9 cellular contexts compared by ENCODE assay signal in the genomic region with DNA sequence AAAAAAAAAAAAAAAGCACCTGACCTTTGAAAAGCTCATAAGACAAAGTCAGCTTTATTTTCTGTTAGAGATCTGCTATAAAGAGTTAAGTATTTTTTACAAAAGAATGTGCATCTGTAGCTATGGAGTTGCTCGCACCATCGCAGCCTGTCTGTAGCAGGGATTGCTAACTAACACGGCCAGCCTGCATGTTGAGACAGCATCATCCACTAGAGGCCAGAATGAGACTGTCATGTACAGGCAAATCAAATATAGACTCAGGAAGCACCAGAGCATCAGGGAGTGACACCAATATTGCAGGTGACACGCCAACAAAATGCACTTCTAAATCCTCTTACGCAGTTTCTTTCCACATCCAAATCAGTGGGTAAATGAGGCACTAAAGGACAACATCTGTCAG.
DNase-seq lines count a peak whose midpoint lies in the region; TF ChIP-seq lines count a peak whose summit lies in the region.
"Had no signal": no experiment of that assay in that cellular context is flagged by ENCODE, and none has a peak within 500 bp of the region (broad histone marks: within the 10 kb centered on the region; RNA-seq: fewer than 3 reads in every experiment).

No MANE protein-coding gene starts in this region.

- no peak overlapping the region for H3K9ac ChIP-seq in Loucy (ENCODE audit: low read depth, low read length, poor library complexity, severe bottlenecking)

- H4K20me1 ChIP-seq in Loucy (ENCODE audit: insufficient read depth, low read length, poor library complexity, severe bottlenecking): no peaks in the 10 kb centered on the region

- peak; percentile 58 for DNase-seq in DMS153 treated with DMSO at 0.1 percent for 48 hours (lab: John Stamatoyannopoulos, UW; ENCODE audit: unreplicated experiment)
- peak; percentile 46 for DNase-seq in SW480 (ENCODE audit: low spot score)
- peak; percentile 41 for DNase-seq in glomerular visceral epithelial cell (ENCODE audit: extremely low spot score)
- DNase-seq in progenitor cell of endocrine pancreas (ENCODE audit: low spot score, unreplicated experiment): no peak
- DNase-seq in immature natural killer cell: no peak
- no peak for DNase-seq in activated T-helper 1 cell treated with anti-CD3 and anti-CD28 coated beads, Interleukin-12 subunit alpha, Interleukin-12 subunit beta, Interleukin-2, Interleukin-4 antibody, amounts not matched to agents 30 ng/mL and 10 ng/mL and 1 ng/mL, durations not matched to agents 14 hours and 24 hours and 36 hours (ENCODE audit: low spot score)
- DNase-seq in activated T-cell treated with anti-CD3 and anti-CD28 coated beads, Interleukin-2, amount 50 U/mL, for 48 hours: no peak

- H3K27ac Mint-ChIP-seq in progenitor cell of endocrine pancreas (no peak overlapping the region), immature natural killer cell (no peak overlapping the region)
- H3K27ac Mint-ChIP-seq in activated T-helper 1 cell treated with anti-CD3 and anti-CD28 coated beads, Interleukin-12 subunit alpha, Interleukin-12 subunit beta, Interleukin-2, Interleukin-4 antibody, amounts not matched to agents 30 ng/mL and 10 ng/mL and 1 ng/mL, durations not matched to agents 14 hours and 24 hours and 36 hours: no peak overlapping the region

- TF ChIP-seq CTCF in Loucy (conservative IDR thresholded peaks at IDR 0.05; ENCODE audit: low read length) (peak; percentile 75), progenitor cell of endocrine pancreas (IDR thresholded peaks at IDR 0.05; ENCODE audit: unreplicated experiment) (peak; percentile 61)

- no peak overlapping the region for H3K4me3 ChIP-seq in Loucy (ENCODE audit: low read length, poor library complexity, severe bottlenecking)
- H3K4me3 ChIP-seq: HAP-1 had no signal

- intact Hi-C loops in activated T-helper 1 cell treated with anti-CD3 and anti-CD28 coated beads, Interleukin-12 subunit alpha, Interleukin-12 subunit beta, Interleukin-2, Interleukin-4 antibody, amounts not matched to agents 30 ng/mL and 10 ng/mL and 1 ng/mL, durations not matched to agents 14 hours and 24 hours and 36 hours (cut with micrococcal nuclease): no loop called here

- H3K27me3 ChIP-seq in Loucy (ENCODE audit: insufficient read depth, low read length, poor library complexity, severe bottlenecking): no peaks in the 10 kb centered on the region

- no peaks in the 10 kb centered on the region for H3K9me2 ChIP-seq in Loucy (replicated peaks; ENCODE audit: low read depth, low read length)

- H3K36me3 ChIP-seq in Loucy (ENCODE audit: insufficient read depth, low read length): no peaks in the 10 kb centered on the region
- H3K36me3 ChIP-seq: HAP-1 had no signal

- no peak overlapping the region for H3K4me2 ChIP-seq in Loucy (ENCODE audit: low read depth, low read length, poor library complexity, severe bottlenecking)

- H3K27me3 Mint-ChIP-seq in progenitor cell of endocrine pancreas (peaks cover 5% of the 10 kb centered on the region), immature natural killer cell (ENCODE audit: low read depth in 3 of 3) (peaks cover 0 to 7% (median 4%) of the 10 kb centered on the region in 3 donors)
- H3K27me3 Mint-ChIP-seq in activated T-helper 1 cell treated with anti-CD3 and anti-CD28 coated beads, Interleukin-12 subunit alpha, Interleukin-12 subunit beta, Interleukin-2, Interleukin-4 antibody, amounts not matched to agents 30 ng/mL and 10 ng/mL and 1 ng/mL, durations not matched to agents 14 hours and 24 hours and 36 hours (ENCODE audit: insufficient read depth): no peaks in the 10 kb centered on the region

- no peaks in the 10 kb centered on the region for H3K79me2 ChIP-seq in Loucy (ENCODE audit: insufficient read depth, low read length)

- H3K36me3 Mint-ChIP-seq in progenitor cell of endocrine pancreas (ENCODE audit: insufficient read depth): no peaks in the 10 kb centered on the region
- no peaks in the 10 kb centered on the region for H3K36me3 Mint-ChIP-seq in immature natural killer cell
- H3K36me3 Mint-ChIP-seq in activated T-helper 1 cell treated with anti-CD3 and anti-CD28 coated beads, Interleukin-12 subunit alpha, Interleukin-12 subunit beta, Interleukin-2, Interleukin-4 antibody, amounts not matched to agents 30 ng/mL and 10 ng/mL and 1 ng/mL, durations not matched to agents 14 hours and 24 hours and 36 hours (ENCODE audit: low read depth): no peaks in the 10 kb centered on the region

- H3K4me1 Mint-ChIP-seq in progenitor cell of endocrine pancreas (ENCODE audit: low read depth) (peaks cover 15% of the 10 kb centered on the region), immature natural killer cell (no peaks in the 10 kb centered on the region)
- H3K4me1 Mint-ChIP-seq in activated T-helper 1 cell treated with anti-CD3 and anti-CD28 coated beads, Interleukin-12 subunit alpha, Interleukin-12 subunit beta, Interleukin-2, Interleukin-4 antibody, amounts not matched to agents 30 ng/mL and 10 ng/mL and 1 ng/mL, durations not matched to agents 14 hours and 24 hours and 36 hours (ENCODE audit: low read depth): no peaks in the 10 kb centered on the region

- H3K9me3 ChIP-seq in Loucy (ENCODE audit: insufficient read depth, low read depth, low read length): no peaks in the 10 kb centered on the region
- H3K9me3 ChIP-seq: HAP-1 had no signal

- H3K9me3 Mint-ChIP-seq in progenitor cell of endocrine pancreas (ENCODE audit: low read depth) (no peaks in the 10 kb centered on the region), immature natural killer cell (peaks cover 0 to 5% (median 0%) of the 10 kb centered on the region in 6 donors)
- no peaks in the 10 kb centered on the region for H3K9me3 Mint-ChIP-seq in activated T-helper 1 cell treated with anti-CD3 and anti-CD28 coated beads, Interleukin-12 subunit alpha, Interleukin-12 subunit beta, Interleukin-2, Interleukin-4 antibody, amounts not matched to agents 30 ng/mL and 10 ng/mL and 1 ng/mL, durations not matched to agents 14 hours and 24 hours and 36 hours

- no peaks in the 10 kb centered on the region for H3F3A ChIP-seq in Loucy (ENCODE audit: low read depth)

- H3K4me1 ChIP-seq in Loucy (ENCODE audit: insufficient read depth, low read length, poor library complexity, severe bottlenecking): no peaks in the 10 kb centered on the region
- H3K4me1 ChIP-seq: HAP-1 had no signal

- H2AFZ ChIP-seq in Loucy (ENCODE audit: low read length): no peak overlapping the region

- H3K4me3 Mint-ChIP-seq in progenitor cell of endocrine pancreas (ENCODE audit: low read depth) (no peak overlapping the region), immature natural killer cell (no peak overlapping the region)
- no peak overlapping the region for H3K4me3 Mint-ChIP-seq in activated T-helper 1 cell treated with anti-CD3 and anti-CD28 coated beads, Interleukin-12 subunit alpha, Interleukin-12 subunit beta, Interleukin-2, Interleukin-4 antibody, amounts not matched to agents 30 ng/mL and 10 ng/mL and 1 ng/mL, durations not matched to agents 14 hours and 24 hours and 36 hours

Comparison
In these comparisons a context has a peak if more than half of its experiments do, and no peak if none do; other contexts are left out.
1. DNase-seq: peak in DMS153 treated with DMSO at 0.1 percent for 48 hours (single experiment), SW480 (single experiment) and glomerular visceral epithelial cell (single experiment); none in progenitor cell of endocrine pancreas (single experiment), immature natural killer cell (0 of 3), activated T-helper 1 cell treated with anti-CD3 and anti-CD28 coated beads, Interleukin-12 subunit alpha, Interleukin-12 subunit beta, Interleukin-2, Interleukin-4 antibody, amounts not matched to agents 30 ng/mL and 10 ng/mL and 1 ng/mL, durations not matched to agents 14 hours and 24 hours and 36 hours (single experiment) and activated T-cell treated with anti-CD3 and anti-CD28 coated beads, Interleukin-2, amount 50 U/mL, for 48 hours (0 of 2).